Comparison of ENCODE assay signal across 13 cellular contexts in the genomic region with DNA sequence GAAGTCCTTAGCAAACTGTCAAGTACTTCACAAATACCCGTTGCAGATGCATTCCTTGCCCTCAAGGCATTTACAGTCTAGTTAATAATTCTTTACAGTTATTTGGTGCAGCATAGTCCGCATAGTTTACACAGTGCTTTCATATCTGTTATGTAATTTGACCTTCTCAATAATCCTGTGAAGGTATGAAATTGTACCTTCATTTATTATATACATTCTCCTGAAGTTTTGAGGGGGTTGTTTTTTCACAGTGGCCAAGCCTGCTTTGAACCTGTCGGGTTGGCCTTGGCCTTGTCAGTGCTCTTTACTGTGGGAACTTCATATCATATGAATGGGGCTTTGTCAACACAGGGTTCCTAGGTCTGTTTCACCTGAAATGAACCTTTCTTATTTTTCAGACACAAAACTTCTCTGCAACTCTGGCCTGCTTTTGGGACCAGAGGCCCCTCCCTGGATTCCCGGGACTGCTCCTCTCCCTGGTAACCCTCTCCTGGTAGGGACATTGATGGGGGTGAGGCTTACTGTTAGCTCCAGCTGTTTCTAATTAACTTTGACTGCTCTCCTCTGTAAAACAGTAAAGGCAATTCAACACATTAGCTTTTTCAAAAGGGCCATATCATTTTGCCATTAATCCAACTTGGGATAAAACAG. TPM values are rescaled to one million over a fixed set of nuclear protein-coding genes. Genes with fewer than 3 reads are reported as not detected.
DNase-seq lines count a peak whose midpoint lies in the region; ATAC-seq and TF ChIP-seq lines count a peak whose summit lies in the region.
"Had no signal": no experiment of that assay in that cellular context is flagged by ENCODE, and none has a peak within 500 bp of the region (broad histone marks: within the 10 kb centered on the region; RNA-seq: fewer than 3 reads in every experiment).

No MANE protein-coding gene starts in this region.

- H3K27ac ChIP-seq in ACC112 (ENCODE audit: low read depth, low read length) (peak overlapping the region; percentile 97), psoas muscle (peak overlapping the region; percentile 75)
- H3K27ac ChIP-seq: BLaER1, HL-60, PC-9 had no signal

- H3K9me3 ChIP-seq in psoas muscle = no peaks in the 10 kb centered on the region
- H3K9me3 ChIP-seq: BLaER1 had no signal

- peaks cover 92% of the 10 kb centered on the region for H3K79me2 ChIP-seq in ACC112 (ENCODE audit: control insufficient read depth, insufficient read depth, low read length, unreplicated experiment)

- peak overlapping the region; percentile 26; the same call in 1 of the 2 replicates for H3K4me3 ChIP-seq in ACC112 (ENCODE audit: low read depth, low read length)
- H3K4me3 ChIP-seq in psoas muscle = no peak overlapping the region
- H3K4me3 ChIP-seq: BLaER1, PC-9 had no signal

- no peak for TF ChIP-seq CTCF in psoas muscle (IDR thresholded peaks at IDR 0.05)

- H2AFZ ChIP-seq in ACC112 (ENCODE audit: low read length, unreplicated experiment) = no peak overlapping the region
- H2AFZ ChIP-seq: PC-9 had no signal

- intact Hi-C loops in psoas muscle (cut with DNase I) = loop anchor here in 1 of 2 donors (5.0 kb wide), 1 partner anchor 59 kb away; no protein-coding TSS in a partner anchor

- H3K4me1 ChIP-seq in ACC112 (ENCODE audit: control insufficient read depth, insufficient read depth, low read length, unreplicated experiment) = peaks cover 86% of the 10 kb centered on the region
- peaks cover 4% of the 10 kb centered on the region for H3K4me1 ChIP-seq in psoas muscle

- H3K27me3 ChIP-seq in ACC112 (ENCODE audit: insufficient read depth, low read length) (no peaks in the 10 kb centered on the region), psoas muscle (ENCODE audit: insufficient read depth in 3 of 3, low read length in 2 of 3) (no peaks in the 10 kb centered on the region)
- H3K27me3 ChIP-seq: BLaER1 had no signal

- H3K36me3 ChIP-seq in ACC112 (ENCODE audit: insufficient read depth, low read length) (peaks cover 15% of the 10 kb centered on the region; the same call in 1 of the 2 replicates), psoas muscle (ENCODE audit: insufficient read depth in 1 of 2, low read depth in 1 of 2) (no peaks in the 10 kb centered on the region)

- WGBS in psoas muscle, 3 donors = 69 to 73% (median 70%) methylated on average over 4 of the region's 4 CpGs

- DNase-seq in SK-N-DZ (ENCODE audit: low spot score) = peak; percentile 20
- DNase-seq in fibroblast of peridontal ligament (ENCODE audit: extremely low read depth) = peak; percentile 62
- DNase-seq in psoas muscle = no peak
- DNase-seq in DMS79 treated with DMSO at 0.1 percent for 48 hours (lab: John Stamatoyannopoulos, UW) = no peak
- no peak for DNase-seq in left lobe of liver (ENCODE audit: low spot score)
- DNase-seq: NCI-H2171 treated with DMSO at 0.1 percent for 48 hours, occipital lobe, PC-9 had no signal

- no peak for ATAC-seq in psoas muscle
- ATAC-seq in HG03095 (IDR thresholded peaks at IDR 0.05; ENCODE audit: unreplicated experiment) = no peak
- ATAC-seq in left lobe of liver = no peak
- ATAC-seq in HG02763 (IDR thresholded peaks at IDR 0.05; ENCODE audit: unreplicated experiment) = no peak

RNA-seq across cellular contexts. Expression of a gene that starts 9.1 kb away (rescaled TPM):
- not detected in 2 replicates for polyA plus RNA-seq in SK-N-DZ (2014; cell fraction: cytosol; rRNA removed)
- polyA plus RNA-seq in SK-N-DZ (2014; cell fraction: nucleus; rRNA removed) = not detected in 2 replicates
- 100 to 1,000 TPM in 2 of 4 donors, 10 to 100 TPM in 2; 89.0 to 152 (median 101) TPM for total RNA-seq in psoas muscle
- polyA plus RNA-seq in psoas muscle = 100 to 1,000 TPM in 1 of 3 donors, 10 to 100 TPM in 2; 82.4 to 175 (median 93.7) TPM
- 68.7 TPM for total RNA-seq in left lobe of liver

Comparison
In these comparisons a context has a peak if more than half of its experiments do, and no peak if none do; other contexts are left out.
1. DNase-seq: peak in SK-N-DZ (single experiment) and fibroblast of peridontal ligament (single experiment); none in psoas muscle (0 of 2), DMS79 treated with DMSO at 0.1 percent for 48 hours (single experiment) and left lobe of liver (single experiment).